Comparison of ENCODE assay signal across 9 cellular contexts in the genomic region with DNA sequence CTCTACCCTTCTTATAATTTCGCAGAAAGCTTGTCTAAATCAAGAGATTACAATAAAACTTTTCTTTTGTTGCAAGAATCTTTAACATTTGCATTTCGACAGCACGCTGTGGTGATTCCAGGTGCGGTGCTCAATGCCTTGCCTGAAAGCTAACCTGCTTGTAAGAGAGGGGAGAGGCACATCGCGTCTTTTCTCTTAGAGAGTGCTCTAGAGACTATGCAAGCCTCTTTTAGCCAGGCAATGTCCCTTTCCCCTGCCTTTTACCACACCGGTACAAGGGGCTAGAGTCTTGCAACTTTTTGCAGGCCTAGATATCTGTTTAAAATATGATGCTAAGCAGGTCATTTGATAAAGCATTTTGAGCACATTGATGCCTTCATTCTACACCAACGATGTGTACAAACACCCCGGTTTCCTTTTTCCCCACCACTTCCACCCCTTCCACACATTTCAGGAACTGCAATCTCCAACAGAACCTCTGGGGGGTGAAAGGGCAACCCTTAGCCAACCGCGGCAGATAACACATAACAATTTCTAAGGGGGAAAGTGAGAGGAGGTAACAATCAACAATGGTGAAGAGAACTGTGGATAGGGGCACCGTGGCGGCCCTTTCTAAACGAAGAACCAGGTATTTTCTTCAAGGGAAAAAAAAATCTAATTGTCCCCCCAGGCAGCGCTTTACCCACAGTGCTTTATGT. TPM values are rescaled to one million over a fixed set of nuclear protein-coding genes. Genes with fewer than 3 reads are reported as not detected.
DNase-seq lines count a peak whose midpoint lies in the region; ATAC-seq and TF ChIP-seq lines count a peak whose summit lies in the region.
"Had no signal": no experiment of that assay in that cellular context is flagged by ENCODE, and none has a peak within 500 bp of the region (broad histone marks: within the 10 kb centered on the region; RNA-seq: fewer than 3 reads in every experiment).

No MANE protein-coding gene starts in this region.

- peak overlapping the region; percentile 96 for H3K4me2 ChIP-seq in skeletal muscle satellite cell (ENCODE audit: low read length)

- peak overlapping the region; percentile 82 for H3K9ac ChIP-seq in skeletal muscle satellite cell (ENCODE audit: low read depth, low read length)

- H3K36me3 Mint-ChIP-seq in activated naive CD4-positive, alpha-beta T cell treated with anti-CD3 and anti-CD28 coated beads for 36 hours (ENCODE audit: low read depth) = no peaks in the 10 kb centered on the region
- H3K36me3 Mint-ChIP-seq: naive B cell had no signal

- H3K4me3 ChIP-seq in right atrium auricular region (peak overlapping the region; percentile 53 to 65), skeletal muscle satellite cell (ENCODE audit: low read length) (peak overlapping the region; percentile 93)

- H3K4me1 ChIP-seq in right atrium auricular region (peaks cover 0 to 33% of the 10 kb centered on the region in 2 donors), skeletal muscle satellite cell (ENCODE audit: control insufficient read depth, insufficient read depth, low read length) (peaks cover 13% of the 10 kb centered on the region)

- no peak overlapping the region for H3K4me3 Mint-ChIP-seq in activated naive CD4-positive, alpha-beta T cell treated with anti-CD3 and anti-CD28 coated beads for 36 hours

- no peaks in the 10 kb centered on the region for H3K27me3 ChIP-seq in right atrium auricular region
- no peaks in the 10 kb centered on the region for H3K27me3 ChIP-seq in skeletal muscle satellite cell (ENCODE audit: control insufficient read depth, insufficient read depth, low read length)

- H3K27me3 Mint-ChIP-seq in activated naive CD4-positive, alpha-beta T cell treated with anti-CD3 and anti-CD28 coated beads for 36 hours (ENCODE audit: low read depth) = peaks cover 29% of the 10 kb centered on the region

- CTCF ChIA-PET in activated naive CD4-positive, alpha-beta T cell treated with anti-CD3 and anti-CD28 coated beads for 36 hours (lab: Charles Lee) = no interaction called here

- DNase-seq in DMS79 (lab: John Stamatoyannopoulos, UW) (peak; percentile 46), NCI-H128 (lab: John Stamatoyannopoulos, UW; ENCODE audit: unreplicated experiment) (peak; percentile 48), UCSD-AML1 (lab: John Stamatoyannopoulos, UW; ENCODE audit: unreplicated experiment) (peak; percentile 4), right atrium auricular region (ENCODE audit: low spot score) (no peak), activated gamma-delta T cell treated with Interleukin-2 at 50 U/mL for 16 hours (no peak)
- DNase-seq in activated naive CD4-positive, alpha-beta T cell treated with anti-CD3 and anti-CD28 coated beads for 36 hours = no peak
- DNase-seq: naive B cell had no signal

- peak overlapping the region; percentile 63 to 74 for H3K27ac ChIP-seq in right atrium auricular region

- ATAC-seq in HG03439 (IDR thresholded peaks at IDR 0.05; ENCODE audit: unreplicated experiment) = no peak

- H3K27ac Mint-ChIP-seq in activated naive CD4-positive, alpha-beta T cell treated with anti-CD3 and anti-CD28 coated beads for 36 hours = no peak overlapping the region
- H3K27ac Mint-ChIP-seq: naive B cell had no signal

- H3K36me3 ChIP-seq in right atrium auricular region (no peaks in the 10 kb centered on the region), skeletal muscle satellite cell (ENCODE audit: insufficient read depth, low read length) (no peaks in the 10 kb centered on the region)

- peaks cover 8% of the 10 kb centered on the region for H3K4me1 Mint-ChIP-seq in activated naive CD4-positive, alpha-beta T cell treated with anti-CD3 and anti-CD28 coated beads for 36 hours (ENCODE audit: low read depth)

- peak in 1 of 2 donors; percentile 56 for TF ChIP-seq CTCF in right atrium auricular region (IDR thresholded peaks at IDR 0.05)

- H3K9me3 ChIP-seq in right atrium auricular region (no peaks in the 10 kb centered on the region), skeletal muscle satellite cell (replicated peaks; ENCODE audit: low read length) (no peaks in the 10 kb centered on the region)

- intact Hi-C loops in activated naive CD4-positive, alpha-beta T cell treated with anti-CD3 and anti-CD28 coated beads for 36 hours (cut with micrococcal nuclease) = no loop called here

- H3K9me3 Mint-ChIP-seq in activated naive CD4-positive, alpha-beta T cell treated with anti-CD3 and anti-CD28 coated beads for 36 hours = no peaks in the 10 kb centered on the region

RNA-seq across cellular contexts. Expression of gene KITLG, which starts 1.3 kb away (rescaled TPM):
- total RNA-seq in right atrium auricular region = 1 to 10 TPM; 3.5 to 9.6 TPM
- 65.9 and 86.1 TPM in 2 replicates for total RNA-seq in skeletal muscle satellite cell (2012; rRNA removed)
- under 1 TPM; 0.07 to 0.15 TPM for total RNA-seq in activated naive CD4-positive, alpha-beta T cell treated with anti-CD3 and anti-CD28 coated beads for 36 hours

Comparison
In these comparisons a context has a peak if more than half of its experiments do, and no peak if none do; other contexts are left out.
1. DNase-seq: peak in DMS79 (single experiment), NCI-H128 (single experiment) and UCSD-AML1 (single experiment); none in right atrium auricular region (single experiment), activated gamma-delta T cell treated with Interleukin-2 at 50 U/mL for 16 hours (single experiment) and activated naive CD4-positive, alpha-beta T cell treated with anti-CD3 and anti-CD28 coated beads for 36 hours (single experiment).